Comparison of ENCODE assay signal across 29 cellular contexts in genomic region chr5:116779846-116780245, GRCh38.
"Had no signal": no experiment of that assay in that cellular context is flagged by ENCODE, and none has a peak within 500 bp of the region (broad histone marks: within the 10 kb centered on the region; RNA-seq: fewer than 3 reads in every experiment).

No MANE protein-coding gene starts in this region.

- H3K9me3 Mint-ChIP-seq: stimulated activated naive CD8-positive, alpha-beta T cell treated with anti-CD3 and anti-CD28 coated beads, Interleukin-15, Interleukin-2, amounts not matched to agents 100 ng/mL and 50 ng/mL, for 24 hours; type B pancreatic cell had no signal

- H3K36me3 Mint-ChIP-seq: stimulated activated effector memory CD8-positive, alpha-beta T cell treated with anti-CD3 and anti-CD28 coated beads, Interleukin-12 subunit alpha, Interleukin-12 subunit beta, amount 100 ng/mL, for 72 hours; stimulated activated memory B cell treated with anti-CD40 and anti-IgM and Interleukin-4, amounts not matched to agents 10 μg/mL and 1 μg/mL and 100 μg/mL, for 72 hours; stimulated activated naive B cell treated with anti-CD40 and anti-IgM and Interleukin-4, amounts not matched to agents 10 μg/mL and 1 μg/mL and 100 μg/mL, for 72 hours; type B pancreatic cell had no signal

- H3K36me3 ChIP-seq: stomach, suprapubic skin, thoracic aorta, thyroid gland, tibial artery, tibial nerve, transverse colon, upper lobe of left lung, upper lobe of right lung, uterus, vagina had no signal

- H3K27ac Mint-ChIP-seq: stimulated activated effector memory CD8-positive, alpha-beta T cell treated with anti-CD3 and anti-CD28 coated beads, Interleukin-12 subunit alpha, Interleukin-12 subunit beta, amount 100 ng/mL, for 72 hours; stimulated activated memory B cell treated with anti-CD40 and anti-IgM and Interleukin-4, amounts not matched to agents 10 μg/mL and 1 μg/mL and 100 μg/mL, for 72 hours; stimulated activated naive B cell treated with anti-CD40 and anti-IgM and Interleukin-4, amounts not matched to agents 10 μg/mL and 1 μg/mL and 100 μg/mL, for 72 hours; stimulated activated naive CD8-positive, alpha-beta T cell treated with anti-CD3 and anti-CD28 coated beads, Interleukin-15, amount 100 ng/mL, for 72 hours; stimulated activated naive CD8-positive, alpha-beta T cell treated with anti-CD3 and anti-CD28 coated beads, Interleukin-15, Interleukin-2, amounts not matched to agents 100 ng/mL and 50 ng/mL, for 24 hours; type B pancreatic cell had no signal

- H3K4me1 ChIP-seq: stomach, tibial artery, tibial nerve, transverse colon, upper lobe of left lung, upper lobe of right lung, uterus, vagina had no signal

- FAIRE-seq: urothelium cell line had no signal

- DNase-seq: stimulated activated CD4-positive, alpha-beta T cell treated with anti-CD3 and anti-CD28 coated beads, Interleukin-2, amount 100 ng/mL, for 48 hours; stimulated activated CD4-positive, alpha-beta T cell treated with anti-CD3 and anti-CD28 coated beads, Interleukin-4, amount 100 ng/mL, for 1 hour; stimulated activated CD4-positive, alpha-beta T cell treated with anti-CD3 and anti-CD28 coated beads, Interleukin-4, amount 100 ng/mL, for 24 hours; stimulated activated CD4-positive, alpha-beta T cell treated with anti-CD3 and anti-CD28 coated beads, Interleukin-4, amount 100 ng/mL, for 4 hours; stimulated activated CD8-positive, alpha-beta memory T cell treated with anti-CD3 and anti-CD28 coated beads, Interleukin-4, amount 100 ng/mL, for 48 hours; stimulated activated naive B cell treated with anti-CD40 and anti-IgM and Interleukin-4, amounts not matched to agents 10 μg/mL and 1 μg/mL and 100 μg/mL, for 72 hours; stimulated activated naive CD4-positive, alpha-beta T cell; stimulated activated naive CD4-positive, alpha-beta T cell treated with Interleukin-2 at 50 U/mL for 16 hours; stimulated activated naive CD8-positive, alpha-beta T cell treated with anti-CD3 and anti-CD28 coated beads, Interleukin-15, amount 100 ng/mL, for 72 hours; stimulated activated naive CD8-positive, alpha-beta T cell treated with anti-CD3 and anti-CD28 coated beads, Interleukin-15, Interleukin-2, amounts not matched to agents 100 U/mL and 50 U/mL, for 24 hours; stomach; substantia nigra; testis; tibial artery; transverse colon; trophoblast cell; upper lobe of left lung; upper lobe of right lung; uterus had no signal

- H3K4me1 Mint-ChIP-seq: stimulated activated effector memory CD8-positive, alpha-beta T cell treated with anti-CD3 and anti-CD28 coated beads, Interleukin-12 subunit alpha, Interleukin-12 subunit beta, amount 100 ng/mL, for 72 hours; stimulated activated memory B cell treated with anti-CD40 and anti-IgM and Interleukin-4, amounts not matched to agents 10 μg/mL and 1 μg/mL and 100 μg/mL, for 72 hours; stimulated activated naive B cell treated with anti-CD40 and anti-IgM and Interleukin-4, amounts not matched to agents 10 μg/mL and 1 μg/mL and 100 μg/mL, for 72 hours; stimulated activated naive CD8-positive, alpha-beta T cell treated with anti-CD3 and anti-CD28 coated beads, Interleukin-15, amount 100 ng/mL, for 72 hours had no signal

- H3K27me3 ChIP-seq: stomach, suprapubic skin, testis, thyroid gland, tibial artery, tibial nerve, transverse colon, upper lobe of left lung, upper lobe of right lung, uterus, vagina had no signal

- H3K27ac ChIP-seq: stomach, suprapubic skin, testis, thoracic aorta, thyroid gland, tibial artery, tibial nerve, transverse colon, upper lobe of left lung, upper lobe of right lung, uterus, vagina had no signal

- H3K4me3 Mint-ChIP-seq: stimulated activated effector memory CD8-positive, alpha-beta T cell treated with anti-CD3 and anti-CD28 coated beads, Interleukin-12 subunit alpha, Interleukin-12 subunit beta, amount 100 ng/mL, for 72 hours; stimulated activated memory B cell treated with anti-CD40 and anti-IgM and Interleukin-4, amounts not matched to agents 10 μg/mL and 1 μg/mL and 100 μg/mL, for 72 hours; stimulated activated naive B cell treated with anti-CD40 and anti-IgM and Interleukin-4, amounts not matched to agents 10 μg/mL and 1 μg/mL and 100 μg/mL, for 72 hours; stimulated activated naive CD8-positive, alpha-beta T cell treated with anti-CD3 and anti-CD28 coated beads, Interleukin-15, amount 100 ng/mL, for 72 hours; stimulated activated naive CD8-positive, alpha-beta T cell treated with anti-CD3 and anti-CD28 coated beads, Interleukin-15, Interleukin-2, amounts not matched to agents 100 ng/mL and 50 ng/mL, for 24 hours; type B pancreatic cell had no signal

- H3K9me3 ChIP-seq: stomach, suprapubic skin, testis, thoracic aorta, thyroid gland, tibial artery, tibial nerve, transverse colon, upper lobe of left lung, upper lobe of right lung, uterus, vagina had no signal

- H3K4me3 ChIP-seq: stomach, suprapubic skin, testis, thoracic aorta, thyroid gland, tibial artery, tibial nerve, transverse colon, upper lobe of left lung, upper lobe of right lung, uterus, vagina had no signal
